Comparison of ENCODE assay signal across 25 cellular contexts in genomic region chr4:149112109-149112508, GRCh38.
"Had no signal": no experiment of that assay in that cellular context is flagged by ENCODE, and none has a peak within 500 bp of the region (broad histone marks: within the 10 kb centered on the region; RNA-seq: fewer than 3 reads in every experiment).

No MANE protein-coding gene starts in this region.

- ATAC-seq: activated T-helper 17 cell treated with anti-CD3 and anti-CD28 coated beads, Interleukin-2, amount 50 U/mL, for 72 hours; gastroesophageal sphincter; left ventricle myocardium superior; natural killer cell; upper lobe of right lung had no signal

- H3K27me3 ChIP-seq: colonic mucosa, gastroesophageal sphincter, ovary, spleen, thyroid gland, upper lobe of right lung had no signal

- H3K36me3 ChIP-seq: colonic mucosa, gastroesophageal sphincter, ovary, prostate gland, spleen, thyroid gland, upper lobe of right lung had no signal

- H3K27me3 Mint-ChIP-seq: activated naive CD8-positive, alpha-beta T cell treated with anti-CD3 and anti-CD28 coated beads, Interleukin-2, amount 10 ng/mL, durations not matched to agents 7 days and 5 days; activated T-cell treated with anti-CD3 and anti-CD28 coated beads, Interleukin-2, amount 50 U/mL, for 24 hours; activated T-helper 17 cell treated with anti-CD3 and anti-CD28 coated beads, Interleukin-2, amount 50 U/mL, for 72 hours; stimulated activated naive CD8-positive, alpha-beta T cell treated with anti-CD3 and anti-CD28 coated beads, Interleukin-15, Interleukin-2, amounts not matched to agents 100 ng/mL and 50 ng/mL, for 24 hours had no signal

- H3K4me3 ChIP-seq: colonic mucosa, gastroesophageal sphincter, ovary, prostate gland, spleen, thyroid gland, upper lobe of right lung had no signal

- H3K4me1 ChIP-seq: colonic mucosa, gastroesophageal sphincter, prostate gland, spleen, thyroid gland, upper lobe of right lung had no signal

- H3K9me3 Mint-ChIP-seq: activated T-cell treated with anti-CD3 and anti-CD28 coated beads, Interleukin-2, amount 50 U/mL, for 24 hours; activated T-helper 17 cell treated with anti-CD3 and anti-CD28 coated beads, Interleukin-2, amount 50 U/mL, for 72 hours; stimulated activated naive CD8-positive, alpha-beta T cell treated with anti-CD3 and anti-CD28 coated beads, Interleukin-15, Interleukin-2, amounts not matched to agents 100 ng/mL and 50 ng/mL, for 24 hours had no signal

- DNase-seq: activated CD8-positive, alpha-beta memory T cell treated with anti-CD3 and anti-CD28 coated beads for 24 hours; activated CD8-positive, alpha-beta memory T cell treated with anti-CD3 and anti-CD28 coated beads, Interleukin-2, amount 50 U/mL, for 4 hours; activated naive CD8-positive, alpha-beta T cell treated with anti-CD3 and anti-CD28 coated beads, Interleukin-2, amount 10 ng/mL, durations not matched to agents 7 days and 5 days; activated T-cell treated with anti-CD3 and anti-CD28 coated beads, Interleukin-2, amount 50 U/mL, for 24 hours; amniotic stem cell; colonic mucosa; head of caudate nucleus; hypothalamus; left ventricle myocardium superior; mammary epithelial cell; midbrain; natural killer cell; ovary; spleen; stimulated activated CD4-positive, alpha-beta T cell treated with anti-CD3 and anti-CD28 coated beads, Interleukin-4, amount 100 ng/mL, for 24 hours; substantia nigra; thyroid gland; upper lobe of right lung had no signal

- H3K27ac Mint-ChIP-seq: activated naive CD8-positive, alpha-beta T cell treated with anti-CD3 and anti-CD28 coated beads, Interleukin-2, amount 10 ng/mL, durations not matched to agents 7 days and 5 days; activated T-cell treated with anti-CD3 and anti-CD28 coated beads, Interleukin-2, amount 50 U/mL, for 24 hours; activated T-helper 17 cell treated with anti-CD3 and anti-CD28 coated beads, Interleukin-2, amount 50 U/mL, for 72 hours; natural killer cell; stimulated activated naive CD8-positive, alpha-beta T cell treated with anti-CD3 and anti-CD28 coated beads, Interleukin-15, Interleukin-2, amounts not matched to agents 100 ng/mL and 50 ng/mL, for 24 hours; T-helper 2 cell treated with Interferon-gamma antibody and Interleukin-4, amounts not matched to agents 5 μg/mL and 100 μg/mL, for 36 hours had no signal

- H3K27ac ChIP-seq: gastroesophageal sphincter, ovary, prostate gland, spleen, thyroid gland, upper lobe of right lung had no signal

- FAIRE-seq: bronchial epithelial cell, islet of Langerhans had no signal

- H3K4me1 Mint-ChIP-seq: activated naive CD8-positive, alpha-beta T cell treated with anti-CD3 and anti-CD28 coated beads, Interleukin-2, amount 10 ng/mL, durations not matched to agents 7 days and 5 days; activated T-helper 17 cell treated with anti-CD3 and anti-CD28 coated beads, Interleukin-2, amount 50 U/mL, for 72 hours; natural killer cell had no signal

- H3K9me3 ChIP-seq: colonic mucosa, gastroesophageal sphincter, ovary, prostate gland, spleen, thyroid gland, upper lobe of right lung had no signal

- H3K4me3 Mint-ChIP-seq: activated naive CD8-positive, alpha-beta T cell treated with anti-CD3 and anti-CD28 coated beads, Interleukin-2, amount 10 ng/mL, durations not matched to agents 7 days and 5 days; activated T-cell treated with anti-CD3 and anti-CD28 coated beads, Interleukin-2, amount 50 U/mL, for 24 hours; activated T-helper 17 cell treated with anti-CD3 and anti-CD28 coated beads, Interleukin-2, amount 50 U/mL, for 72 hours; natural killer cell; stimulated activated naive CD8-positive, alpha-beta T cell treated with anti-CD3 and anti-CD28 coated beads, Interleukin-15, Interleukin-2, amounts not matched to agents 100 ng/mL and 50 ng/mL, for 24 hours; T-helper 2 cell treated with Interferon-gamma antibody and Interleukin-4, amounts not matched to agents 5 μg/mL and 100 μg/mL, for 36 hours had no signal

- H3K36me3 Mint-ChIP-seq: activated naive CD8-positive, alpha-beta T cell treated with anti-CD3 and anti-CD28 coated beads, Interleukin-2, amount 10 ng/mL, durations not matched to agents 7 days and 5 days; natural killer cell had no signal
